ENCODE assay signal across 17 cellular contexts in the genomic region with DNA sequence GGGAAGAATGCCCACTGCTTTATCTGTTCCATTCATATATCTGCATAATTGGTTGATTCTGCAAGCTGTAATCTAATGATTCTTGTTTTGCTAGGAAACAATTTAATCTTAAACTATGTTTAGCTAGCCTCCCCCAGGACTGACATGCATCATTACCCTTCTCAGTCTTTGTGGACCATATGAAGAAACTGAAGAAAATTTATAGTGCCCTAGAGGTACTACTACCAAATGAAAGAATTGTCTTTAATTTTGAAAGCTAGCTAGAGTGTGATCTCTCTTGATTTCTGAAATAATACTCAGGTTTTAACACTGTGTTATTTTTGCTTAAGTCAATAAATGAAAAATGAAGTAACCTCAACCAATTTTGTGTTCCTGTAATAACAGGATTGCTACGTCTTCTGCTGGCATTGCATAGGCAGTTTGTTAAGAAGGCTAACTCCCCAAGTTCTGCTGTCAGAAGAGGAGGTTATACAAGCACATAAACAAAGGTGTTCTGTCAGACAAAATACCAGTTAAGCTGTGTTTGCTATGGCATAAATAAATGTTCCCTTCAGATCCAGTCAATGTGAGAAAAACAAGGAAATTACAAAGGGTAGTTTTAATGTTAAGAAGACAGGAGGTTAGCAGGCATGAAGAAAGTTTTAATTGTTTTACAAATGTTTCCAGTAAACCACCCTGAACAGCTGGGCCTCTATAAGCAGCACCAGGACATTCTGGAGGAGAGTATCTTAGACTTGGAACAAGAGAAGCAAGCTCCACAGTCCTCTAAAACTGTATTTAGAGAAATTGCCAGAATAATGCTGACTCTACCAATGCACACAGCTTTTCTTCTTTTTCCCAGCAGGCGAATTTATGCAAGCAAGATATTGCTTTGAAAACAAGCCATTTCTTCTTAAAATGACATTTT.
DNase-seq lines count a peak whose midpoint lies in the region; ATAC-seq and TF ChIP-seq lines count a peak whose summit lies in the region.
"Had no signal": no experiment of that assay in that cellular context is flagged by ENCODE, and none has a peak within 500 bp of the region (broad histone marks: within the 10 kb centered on the region; RNA-seq: fewer than 3 reads in every experiment).

No MANE protein-coding gene starts in this region.

- H3K56ac ChIP-seq in H9 (ENCODE audit: insufficient read length, low read depth, low read length): no peak overlapping the region

- no peak overlapping the region for H2BK120ac ChIP-seq in H9 (ENCODE audit: low read depth, low read length, poor library complexity, severe bottlenecking)

- no peak overlapping the region for H3K14ac ChIP-seq in H9 (ENCODE audit: insufficient read depth, low read length)

- no peak overlapping the region for H2AK5ac ChIP-seq in H9 (ENCODE audit: insufficient read length, low read length)

- no peak for DNase-seq in H9
- no peak for DNase-seq in SK-N-MC (ENCODE audit: low read depth, low spot score)
- no peak for DNase-seq in lung (ENCODE audit: low spot score)
- no peak for DNase-seq in sciatic nerve (ENCODE audit: low spot score)
- no peak for DNase-seq in islet precursor cell
- DNase-seq in testis: no peak
- DNase-seq: Caco-2; CD4-positive, CD25-positive, alpha-beta regulatory T cell; EL; NCI-H1436; NCI-H2029; NCI-H510A; NCI-H82 had no signal

- H3K4me1 Mint-ChIP-seq in H9: peaks cover 40 to 42% of the 10 kb centered on the region in 2 experiments
- H3K4me1 Mint-ChIP-seq: CD4-positive, CD25-positive, alpha-beta regulatory T cell had no signal

- H2BK12ac ChIP-seq in H9 (ENCODE audit: insufficient read length, low read depth, low read length): no peak overlapping the region

- H4K91ac ChIP-seq in H9 (ENCODE audit: insufficient read length, low read depth, low read length): no peak overlapping the region

- H2BK5ac ChIP-seq in H9 (ENCODE audit: insufficient read length, low read length): no peak overlapping the region

- H2BK15ac ChIP-seq in H9 (ENCODE audit: low read depth, low read length): no peak overlapping the region

- H3K4me1 ChIP-seq in H9 (ENCODE audit: insufficient read depth, low read length) (peaks cover 8% of the 10 kb centered on the region; the same call in 1 of the 2 replicates), lung (ENCODE audit: control insufficient read depth in 2 of 2, insufficient read depth in 2 of 2, low read length in 2 of 2) (no peaks in the 10 kb centered on the region), testis (peaks cover 4% of the 10 kb centered on the region)
- H3K4me1 ChIP-seq: Caco-2 had no signal

- TF ChIP-seq CTCF in H9 (conservative IDR thresholded peaks at IDR 0.05) (no peak), lung (IDR thresholded peaks at IDR 0.05; ENCODE audit: control extremely low read depth, extremely low read depth) (no peak), testis (IDR thresholded peaks at IDR 0.05) (no peak)

- H3K4ac ChIP-seq in H9 (ENCODE audit: low read depth, low read length): no peak overlapping the region

- ATAC-seq in lung (ENCODE audit: insufficient read depth, low FRiP score): peak; percentile 23
- peak; percentile 71 for ATAC-seq in sciatic nerve
- ATAC-seq in GM21447 (IDR thresholded peaks at IDR 0.05; ENCODE audit: unreplicated experiment): no peak
- no peak for ATAC-seq in GM18511 (IDR thresholded peaks at IDR 0.05; ENCODE audit: unreplicated experiment)
- ATAC-seq: Right ventricle myocardium inferior had no signal

- H3K36me3 Mint-ChIP-seq in H9 (ENCODE audit: insufficient read depth in 1 of 3, low read depth in 3 of 3): no peaks in the 10 kb centered on the region; a peak in 1 of 7 replicates
- H3K36me3 Mint-ChIP-seq: CD4-positive, CD25-positive, alpha-beta regulatory T cell had no signal

- no peak overlapping the region for H4K8ac ChIP-seq in H9 (replicated peaks; ENCODE audit: insufficient read length, low read depth, low read length)

- H3K4me2 ChIP-seq in H9 (ENCODE audit: insufficient read depth, insufficient read length, low read length): no peak overlapping the region
- H3K4me2 ChIP-seq: KMS-11 had no signal

- H2AFZ ChIP-seq in H9 (ENCODE audit: low read length): no peak overlapping the region

- H4K5ac ChIP-seq in H9 (ENCODE audit: insufficient read length, low read depth, low read length): no peak overlapping the region

- H3K23ac ChIP-seq in H9 (ENCODE audit: insufficient read length, low read depth, low read length): no peak overlapping the region

- H3K9me3 ChIP-seq in H9 (ENCODE audit: control insufficient read depth, low read depth, low read length) (no peaks in the 10 kb centered on the region), SK-N-MC (ENCODE audit: low read depth, low read length) (no peaks in the 10 kb centered on the region), lung (ENCODE audit: control insufficient read depth in 2 of 2, insufficient read depth in 1 of 2, low read length in 1 of 2) (no peaks in the 10 kb centered on the region), testis (no peaks in the 10 kb centered on the region)
- H3K9me3 ChIP-seq: Caco-2 had no signal

- H3K9me3 Mint-ChIP-seq in H9: peaks cover under 1% of the 10 kb centered on the region in 2 experiments; a peak in 1 of 5 replicates

- peak overlapping the region in 2 of 3 experiments; percentile 40 to 87; a peak in 4 of 7 replicates for H3K27ac Mint-ChIP-seq in H9
- H3K27ac Mint-ChIP-seq: CD4-positive, CD25-positive, alpha-beta regulatory T cell had no signal

- no peak overlapping the region for H3K18ac ChIP-seq in H9 (ENCODE audit: insufficient read length, low read depth, low read length)

- intact Hi-C loops in sciatic nerve (cut with DNase I): no loop called here
- intact Hi-C loops in testis (cut with DNase I; ENCODE audit: low total_unique reads): no loop called here

- H3K79me2 ChIP-seq in H9 (ENCODE audit: insufficient read depth, low read length): no peaks in the 10 kb centered on the region

- H3K23me2 ChIP-seq in H9 (ENCODE audit: insufficient read length, low read depth, low read length, poor library complexity, severe bottlenecking): no peaks in the 10 kb centered on the region

- H3K36me3 ChIP-seq in SK-N-MC (ENCODE audit: insufficient read depth, low read length) (no peaks in the 10 kb centered on the region), lung (ENCODE audit: control insufficient read depth in 2 of 2, insufficient read depth in 2 of 2, low read length in 2 of 2) (no peaks in the 10 kb centered on the region), testis (ENCODE audit: low read depth, missing control alignments) (no peaks in the 10 kb centered on the region)

- no peak overlapping the region for H3T11ph ChIP-seq in H9 (ENCODE audit: low read length)

- H3K79me1 ChIP-seq in H9 (ENCODE audit: insufficient read depth, low read depth, low read length, poor library complexity, severe bottlenecking): no peaks in the 10 kb centered on the region

- no peak overlapping the region for H2BK20ac ChIP-seq in H9 (ENCODE audit: low read depth, low read length, poor library complexity, severe bottlenecking)

- WGBS in H9 (ENCODE audit: extremely low coverage, insufficient read length, low lambda C conversion rate): no CpG with 5 or more reads among the region's 2 CpGs
- WGBS in lung, 2 donors: 62 to 80% methylated on average over 2 of the region's 2 CpGs
- 57 to 71% methylated on average over 2 of the region's 2 CpGs for WGBS in testis, 2 donors

- H3K27me3 ChIP-seq in H9 (ENCODE audit: insufficient read depth, low read length): no peaks in the 10 kb centered on the region
- no peaks in the 10 kb centered on the region for H3K27me3 ChIP-seq in lung (ENCODE audit: control insufficient read depth, insufficient read depth)
- H3K27me3 ChIP-seq in testis: no peaks in the 10 kb centered on the region

- H3K4me3 Mint-ChIP-seq in H9: no peak overlapping the region
- H3K4me3 Mint-ChIP-seq: CD4-positive, CD25-positive, alpha-beta regulatory T cell had no signal

- H3K4me3 ChIP-seq in SK-N-MC (peak overlapping the region; percentile 32), lung (no peak overlapping the region), testis (no peak overlapping the region)

- no peak for TF ChIP-seq POLR2A in testis (IDR thresholded peaks at IDR 0.05)

- no peaks in the 10 kb centered on the region for H3K27me3 Mint-ChIP-seq in H9 (ENCODE audit: low read depth)
- H3K27me3 Mint-ChIP-seq: CD4-positive, CD25-positive, alpha-beta regulatory T cell had no signal

- H3K9ac ChIP-seq in H9 (ENCODE audit: extremely low read depth, insufficient read length, low read length) (no peak overlapping the region), SK-N-MC (ENCODE audit: insufficient read length) (peak overlapping the region; percentile 34)
- H3K9ac ChIP-seq: KMS-11 had no signal

- no peak overlapping the region for H3K27ac ChIP-seq in H9 (ENCODE audit: insufficient read length, low read depth, low read length)
- H3K27ac ChIP-seq in SK-N-MC: peak overlapping the region; percentile 95
- no peak overlapping the region for H3K27ac ChIP-seq in lung (ENCODE audit: low read depth in 1 of 2, low read length in 1 of 2)
- H3K27ac ChIP-seq in testis: peak overlapping the region in 1 of 2 donors; percentile 26
- H3K27ac ChIP-seq: KMS-11 had no signal

- no peaks in the 10 kb centered on the region for H4K20me1 ChIP-seq in H9 (ENCODE audit: control insufficient read depth, insufficient read depth, insufficient read length)

Comparison
In these comparisons a context has a peak if more than half of its experiments do, and no peak if none do; other contexts are left out.
1. ATAC-seq: peak in lung (single experiment) and sciatic nerve (single experiment); none in GM21447 (single experiment) and GM18511 (single experiment).